ENCODE assay signal across 18 cellular contexts in the genomic region with DNA sequence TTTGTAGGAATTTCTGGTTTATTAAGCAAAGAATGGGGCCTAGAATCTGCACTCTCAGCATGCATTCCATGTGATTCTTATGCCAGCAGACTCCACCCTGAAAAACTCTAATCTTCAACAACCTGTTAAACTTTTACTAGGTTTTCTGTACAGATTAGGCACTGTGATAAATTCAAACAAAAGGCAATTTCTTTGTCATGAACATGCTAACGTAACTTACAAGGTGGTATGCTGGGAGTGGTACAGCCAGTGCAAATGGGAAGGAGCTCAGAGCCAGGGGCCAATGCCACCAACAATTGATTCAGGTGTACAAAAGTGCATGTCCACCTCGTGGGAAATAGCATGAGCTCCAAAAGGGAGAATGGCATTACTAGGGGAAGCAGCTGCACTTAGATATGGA.
"Had no signal": no experiment of that assay in that cellular context is flagged by ENCODE, and none has a peak within 500 bp of the region (broad histone marks: within the 10 kb centered on the region; RNA-seq: fewer than 3 reads in every experiment).

No MANE protein-coding gene starts in this region.

- H3K9me3 Mint-ChIP-seq: memory B cell had no signal

- H3K9me3 ChIP-seq: heart left ventricle, sigmoid colon, thyroid gland, uterus had no signal

- H3K4me3 Mint-ChIP-seq: activated T-helper 17 cell treated with anti-CD3 and anti-CD28 coated beads, Interleukin-2, amount 50 U/mL, for 72 hours; memory B cell; nephron progenitor cell; stimulated activated memory B cell treated with anti-CD40 and anti-IgM and Interleukin-4, amounts not matched to agents 10 μg/mL and 1 μg/mL and 100 μg/mL, for 72 hours; T-cell had no signal

- H3K27me3 Mint-ChIP-seq: activated T-helper 17 cell treated with anti-CD3 and anti-CD28 coated beads, Interleukin-2, amount 50 U/mL, for 72 hours; stimulated activated memory B cell treated with anti-CD40 and anti-IgM and Interleukin-4, amounts not matched to agents 10 μg/mL and 1 μg/mL and 100 μg/mL, for 72 hours; T-cell had no signal

- H3K27ac Mint-ChIP-seq: activated T-helper 17 cell treated with anti-CD3 and anti-CD28 coated beads, Interleukin-2, amount 50 U/mL, for 72 hours; memory B cell; nephron progenitor cell; stimulated activated memory B cell treated with anti-CD40 and anti-IgM and Interleukin-4, amounts not matched to agents 10 μg/mL and 1 μg/mL and 100 μg/mL, for 72 hours; T-cell had no signal

- DNase-seq: activated CD4-positive, alpha-beta T cell treated with anti-CD3 and anti-CD28 coated beads, Interleukin-2, amount 50 U/mL, for 4 hours; activated CD4-positive, CD25-positive, alpha-beta regulatory T cell treated with anti-CD3 and anti-CD28 coated beads, Interleukin-2, amount 50 U/mL, for 72 hours; activated naive CD4-positive, alpha-beta T cell treated with Interleukin-2 at 50 U/mL for 16 hours; activated T-cell treated with anti-CD3 and anti-CD28 coated beads for 4 hours; anterior cingulate cortex; heart left ventricle; left cardiac atrium; nephron progenitor cell; sigmoid colon; stimulated activated CD4-positive, alpha-beta T cell treated with anti-CD3 and anti-CD28 coated beads, Interleukin-12 subunit alpha, Interleukin-12 subunit beta, amount 100 ng/mL, for 4 hours; stimulated activated CD4-positive, alpha-beta T cell treated with anti-CD3 and anti-CD28 coated beads, Interleukin-2, amount 100 ng/mL, for 24 hours; T-cell; T1000; thyroid gland; uterus had no signal

- H3K36me3 ChIP-seq: heart left ventricle, sigmoid colon, thyroid gland, uterus had no signal

- H3K4me3 ChIP-seq: heart left ventricle, sigmoid colon, thyroid gland, uterus had no signal

- ATAC-seq: activated T-helper 17 cell treated with anti-CD3 and anti-CD28 coated beads, Interleukin-2, amount 50 U/mL, for 72 hours; stimulated activated memory B cell treated with anti-CD40 and anti-IgM and Interleukin-4, amounts not matched to agents 10 μg/mL and 1 μg/mL and 100 μg/mL, for 72 hours; T-cell had no signal

- H3K27ac ChIP-seq: thyroid gland had no signal

- H3K27me3 ChIP-seq: heart left ventricle, sigmoid colon, thyroid gland, uterus had no signal

- H3K4me1 Mint-ChIP-seq: activated T-helper 17 cell treated with anti-CD3 and anti-CD28 coated beads, Interleukin-2, amount 50 U/mL, for 72 hours; memory B cell; stimulated activated memory B cell treated with anti-CD40 and anti-IgM and Interleukin-4, amounts not matched to agents 10 μg/mL and 1 μg/mL and 100 μg/mL, for 72 hours; T-cell had no signal
